In genomic region chr22:50251472-50252054, GRCh38 we compare ENCODE assay signal across 8 cellular contexts. TPM values are rescaled to one million over a fixed set of nuclear protein-coding genes. Genes with fewer than 3 reads are reported as not detected.
DNase-seq lines count a peak whose midpoint lies in the region; ATAC-seq, FAIRE-seq and TF ChIP-seq lines count a peak whose summit lies in the region.

No MANE protein-coding gene starts in this region.

- H3K36me3 ChIP-seq in vagina (peaks cover 0 to 1% of the 10 kb centered on the region in 2 donors), kidney (ENCODE audit: control insufficient read depth in 1 of 2, insufficient read depth in 2 of 2, low read length in 2 of 2) (peaks cover 0 to 8% of the 10 kb centered on the region in 2 donors)

- H3K9ac ChIP-seq in kidney (ENCODE audit: low read length in 2 of 2), result no peak overlapping the region

- TF ChIP-seq POLR2A in vagina (IDR thresholded peaks at IDR 0.05), result no peak

- TF ChIP-seq CTCF in natural killer cell (IDR thresholded peaks at IDR 0.05) (no peak), brain (conservative IDR thresholded peaks at IDR 0.05) (no peak), vagina (IDR thresholded peaks at IDR 0.05) (no peak), kidney (IDR thresholded peaks at IDR 0.05; ENCODE audit: borderline replicate concordance, extremely low read depth, insufficient read depth) (no peak)

- H3K27ac ChIP-seq in vagina, result peak overlapping the region; percentile 79
- H3K27ac ChIP-seq in kidney (ENCODE audit: low read depth in 2 of 2, low read length in 2 of 2), result no peak overlapping the region

- no peaks in the 10 kb centered on the region for H3K36me3 Mint-ChIP-seq in natural killer cell
- H3K36me3 Mint-ChIP-seq in natural killer cell treated with Interleukin-12 subunit alpha and Interleukin-12 subunit beta and Interleukin-15 and Interleukin-18, amount 100 ng/mL, for 72 hours, result no peaks in the 10 kb centered on the region
- no peaks in the 10 kb centered on the region for H3K36me3 Mint-ChIP-seq in brain
- no peaks in the 10 kb centered on the region for H3K36me3 Mint-ChIP-seq in memory B cell

- intact Hi-C loops in natural killer cell (cut with micrococcal nuclease) (loop anchor here (2.0 to 5.0 kb wide), 4 partner anchors 76 to 441 kb away; partner anchors contain the start of genes DENND6B and PPP6R2), vagina (cut with DNase I) (loop anchor here (5.0 kb wide), 2 partner anchors 76 to 91 kb away; partner anchors contain the start of genes DENND6B and PPP6R2), kidney (cut with DNase I) (no loop called here)

- H3K9me3 ChIP-seq in vagina, result no peaks in the 10 kb centered on the region
- H3K9me3 ChIP-seq in kidney (ENCODE audit: control insufficient read depth in 1 of 2, low read length in 2 of 2), result no peaks in the 10 kb centered on the region

- no peaks in the 10 kb centered on the region for H3K9me3 Mint-ChIP-seq in natural killer cell
- no peaks in the 10 kb centered on the region for H3K9me3 Mint-ChIP-seq in natural killer cell treated with Interleukin-12 subunit alpha and Interleukin-12 subunit beta and Interleukin-15 and Interleukin-18, amount 100 ng/mL, for 72 hours
- H3K9me3 Mint-ChIP-seq in brain, result no peaks in the 10 kb centered on the region
- H3K9me3 Mint-ChIP-seq in memory B cell, result no peaks in the 10 kb centered on the region

- DNase-seq in natural killer cell (peak; percentile 31), memory B cell (ENCODE audit: low spot score in 2 of 2) (no peak), vagina (ENCODE audit: extremely low spot score in 2 of 2) (no peak), kidney (no peak), GOT3 (lab: John Stamatoyannopoulos, UW) (no peak)
- DNase-seq in natural killer cell treated with Interleukin-12 subunit alpha and Interleukin-12 subunit beta and Interleukin-15 and Interleukin-18, amount 100 ng/mL, for 72 hours (ENCODE audit: low spot score), result no peak

- peak overlapping the region; percentile 74 for H3K4me3 Mint-ChIP-seq in natural killer cell
- no peak overlapping the region for H3K4me3 Mint-ChIP-seq in natural killer cell treated with Interleukin-12 subunit alpha and Interleukin-12 subunit beta and Interleukin-15 and Interleukin-18, amount 100 ng/mL, for 72 hours
- H3K4me3 Mint-ChIP-seq in brain, result peak overlapping the region in 4 of 5 experiments; percentile 42 to 57 (median 42)
- H3K4me3 Mint-ChIP-seq in memory B cell, result peak overlapping the region; percentile 80

- H3K4me1 Mint-ChIP-seq in natural killer cell, result peaks cover 0 to 17% of the 10 kb centered on the region in 2 donors
- peaks cover 14 to 16% of the 10 kb centered on the region in 2 donors for H3K4me1 Mint-ChIP-seq in natural killer cell treated with Interleukin-12 subunit alpha and Interleukin-12 subunit beta and Interleukin-15 and Interleukin-18, amount 100 ng/mL, for 72 hours (ENCODE audit: low read depth in 2 of 2)
- H3K4me1 Mint-ChIP-seq in brain, result peaks cover 16% of the 10 kb centered on the region
- peaks cover 10% of the 10 kb centered on the region for H3K4me1 Mint-ChIP-seq in memory B cell

- H3K27me3 Mint-ChIP-seq in natural killer cell (ENCODE audit: low read depth in 2 of 2) (no peaks in the 10 kb centered on the region), brain (peaks cover 3% of the 10 kb centered on the region), memory B cell (no peaks in the 10 kb centered on the region)
- H3K27me3 Mint-ChIP-seq in natural killer cell treated with Interleukin-12 subunit alpha and Interleukin-12 subunit beta and Interleukin-15 and Interleukin-18, amount 100 ng/mL, for 72 hours, result no peaks in the 10 kb centered on the region

- H3K4me3 ChIP-seq in vagina (peak overlapping the region; percentile 60 to 88), kidney (ENCODE audit: low read length in 2 of 2) (peak overlapping the region in 1 of 2 donors; percentile 72)

- FAIRE-seq in kidney (lab: Jason Lieb, UNC), result no peak

- ATAC-seq in natural killer cell (peak in 2 of 3 donors; percentile 8 to 19), memory B cell (ENCODE audit: low read depth) (peak; percentile 9), GM19452 (IDR thresholded peaks at IDR 0.05; ENCODE audit: unreplicated experiment) (no peak)
- ATAC-seq in natural killer cell treated with Interleukin-12 subunit alpha and Interleukin-12 subunit beta and Interleukin-15 and Interleukin-18, amount 100 ng/mL, for 72 hours, result no peak

- H3K4me1 ChIP-seq in vagina (peaks cover 43% of the 10 kb centered on the region), kidney (ENCODE audit: control insufficient read depth in 1 of 2, insufficient read depth in 1 of 2, low read depth in 1 of 2, low read length in 2 of 2) (peaks cover 7 to 23% of the 10 kb centered on the region in 2 donors)

- no peaks in the 10 kb centered on the region for H3K27me3 ChIP-seq in vagina

- H3K27ac Mint-ChIP-seq in natural killer cell (peak overlapping the region in 1 of 2 donors; percentile 59), brain (peak overlapping the region in 2 of 5 experiments; percentile 66 to 70), memory B cell (peak overlapping the region; percentile 58)
- H3K27ac Mint-ChIP-seq in natural killer cell treated with Interleukin-12 subunit alpha and Interleukin-12 subunit beta and Interleukin-15 and Interleukin-18, amount 100 ng/mL, for 72 hours, result no peak overlapping the region

RNA-seq across cellular contexts. Expression of gene HDAC10, which starts 0.5 kb away (rescaled TPM):
- total RNA-seq in natural killer cell (100 to 1,000 TPM; 112 to 131 (median 123) TPM), vagina (29.2 TPM), kidney (43.8 TPM)
- 100 to 1,000 TPM in 1 of 2 donors, 10 to 100 TPM in 1; 54.5 to 113 TPM for total RNA-seq in natural killer cell treated with Interleukin-12 subunit alpha and Interleukin-12 subunit beta and Interleukin-15 and Interleukin-18, amount 100 ng/mL, for 72 hours
- polyA plus RNA-seq in brain (ENCODE audit: insufficient read depth, low read depth, low replicate concordance) (14.3 TPM), kidney (ENCODE audit: insufficient read depth, low read depth, low replicate concordance) (20.4 TPM)

RNA-seq across cellular contexts. Expression of gene TUBGCP6, which starts 6.7 kb away (rescaled TPM):
- total RNA-seq in natural killer cell (100 to 1,000 TPM; 105 to 126 (median 118) TPM), vagina (45.4 TPM), kidney (52.0 TPM)
- total RNA-seq in natural killer cell treated with Interleukin-12 subunit alpha and Interleukin-12 subunit beta and Interleukin-15 and Interleukin-18, amount 100 ng/mL, for 72 hours, result 10 to 100 TPM; 47.6 to 80.1 TPM
- polyA plus RNA-seq in brain (ENCODE audit: insufficient read depth, low read depth, low replicate concordance) (14.4 TPM), kidney (ENCODE audit: insufficient read depth, low read depth, low replicate concordance) (19.2 TPM)

RNA-seq across cellular contexts. Expression of gene MAPK12, which starts 9.9 kb away (rescaled TPM):
- total RNA-seq in natural killer cell (1 to 10 TPM; 2.2 to 2.5 (median 2.4) TPM), vagina (15.0 TPM), kidney (15.9 TPM)
- total RNA-seq in natural killer cell treated with Interleukin-12 subunit alpha and Interleukin-12 subunit beta and Interleukin-15 and Interleukin-18, amount 100 ng/mL, for 72 hours, result 1 to 10 TPM; 1.6 to 9.0 TPM
- polyA plus RNA-seq in brain (ENCODE audit: insufficient read depth, low read depth, low replicate concordance) (26.7 TPM), kidney (ENCODE audit: insufficient read depth, low read depth, low replicate concordance) (13.4 TPM)

RNA-seq across cellular contexts. Expression of gene MAPK11, which starts 18.6 kb away (rescaled TPM):
- total RNA-seq in natural killer cell (1 to 10 TPM; 2.2 to 3.1 (median 2.2) TPM), vagina (7.4 TPM), kidney (18.3 TPM)
- total RNA-seq in natural killer cell treated with Interleukin-12 subunit alpha and Interleukin-12 subunit beta and Interleukin-15 and Interleukin-18, amount 100 ng/mL, for 72 hours, result 10 to 100 TPM; 10.2 to 15.1 TPM
- polyA plus RNA-seq in brain (ENCODE audit: insufficient read depth, low read depth, low replicate concordance) (19.1 TPM), kidney (ENCODE audit: insufficient read depth, low read depth, low replicate concordance) (11.4 TPM)

RNA-seq across cellular contexts. Expression of gene SELENOO, which starts 50.8 kb away (rescaled TPM):
- total RNA-seq in natural killer cell, result 10 to 100 TPM; 37.3 to 45.2 (median 37.6) TPM
- 10 to 100 TPM; 23.4 to 43.3 TPM for total RNA-seq in natural killer cell treated with Interleukin-12 subunit alpha and Interleukin-12 subunit beta and Interleukin-15 and Interleukin-18, amount 100 ng/mL, for 72 hours
- polyA plus RNA-seq in brain (ENCODE audit: insufficient read depth, low read depth, low replicate concordance), result 17.1 TPM
- 39.0 TPM for total RNA-seq in vagina
- total RNA-seq in kidney, result 19.7 TPM
- 42.8 TPM for polyA plus RNA-seq in kidney (ENCODE audit: insufficient read depth, low read depth, low replicate concordance)

Comparison
In these comparisons a context has a peak if more than half of its experiments do, and no peak if none do; other contexts are left out.
1. ATAC-seq: peak in natural killer cell (2 of 3) and memory B cell (single experiment); none in natural killer cell treated with Interleukin-12 subunit alpha and Interleukin-12 subunit beta and Interleukin-15 and Interleukin-18, amount 100 ng/mL, for 72 hours (0 of 2) and GM19452 (single experiment).